Comparison of ENCODE assay signal across 25 cellular contexts in the genomic region with DNA sequence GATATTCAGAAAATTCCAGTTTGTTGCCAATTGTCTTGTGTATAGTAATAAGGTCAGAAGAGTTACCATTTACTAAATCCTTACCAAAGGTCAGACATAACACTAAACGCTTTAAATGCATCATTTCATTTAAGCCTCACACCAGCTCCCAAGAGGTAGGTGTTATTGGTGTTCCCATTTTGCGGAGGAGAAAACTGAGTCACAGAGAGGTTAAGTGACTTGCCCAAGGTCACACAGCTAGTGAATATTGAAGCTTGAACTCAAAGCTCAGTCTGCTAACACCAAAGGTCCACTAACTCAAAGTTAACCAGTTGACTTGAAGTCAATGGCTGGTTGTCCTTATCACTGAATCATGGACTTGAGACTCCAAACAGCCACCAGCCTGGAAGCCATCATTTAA. TPM values are rescaled to one million over a fixed set of nuclear protein-coding genes. Genes with fewer than 3 reads are reported as not detected.
DNase-seq lines count a peak whose midpoint lies in the region; FAIRE-seq and TF ChIP-seq lines count a peak whose summit lies in the region.
"Had no signal": no experiment of that assay in that cellular context is flagged by ENCODE, and none has a peak within 500 bp of the region (broad histone marks: within the 10 kb centered on the region; RNA-seq: fewer than 3 reads in every experiment).

No MANE protein-coding gene starts in this region.

- H3K9ac ChIP-seq in Karpas-422 (ENCODE audit: low read length), result no peak overlapping the region
- no peak overlapping the region for H3K9ac ChIP-seq in H1 (replicated peaks in 1 of 4; ENCODE audit: extremely low read depth in 1 of 4, low read depth in 3 of 4, low read length in 3 of 4)
- H3K9ac ChIP-seq: BLaER1 had no signal

- H4K5ac ChIP-seq in H1 (ENCODE audit: insufficient read length, low read depth, low read length), result no peak overlapping the region

- no peak overlapping the region for H4K91ac ChIP-seq in H1 (replicated peaks; ENCODE audit: insufficient read length, low read length)

- H3K9me3 ChIP-seq in HEK293 (ENCODE audit: control insufficient read depth, insufficient read depth, low read depth, low read length) (no peaks in the 10 kb centered on the region), Karpas-422 (ENCODE audit: low read length) (no peaks in the 10 kb centered on the region), H1 (ENCODE audit: insufficient read depth in 2 of 2, low read depth in 1 of 2, low read length in 1 of 2) (no peaks in the 10 kb centered on the region)
- H3K9me3 ChIP-seq: BE2C, BLaER1 had no signal

- POLR2A ChIA-PET in HEK293 (lab: Yijun Ruan, JAX) (no interaction called here), H1 (lab: Charles Lee; ENCODE audit: partially characterized antibody) (no interaction called here)

- H3K18ac ChIP-seq in H1 (ENCODE audit: extremely low read depth, low read length), result no peak overlapping the region

- H2AFZ ChIP-seq in Karpas-422 (ENCODE audit: low read length), result no peak overlapping the region
- no peak overlapping the region for H2AFZ ChIP-seq in H1 (ENCODE audit: low read length)

- H3K27me3 ChIP-seq in Karpas-422 (ENCODE audit: low read length), result no peaks in the 10 kb centered on the region
- H3K27me3 ChIP-seq in H1 (replicated peaks in 1 of 4; ENCODE audit: control insufficient read depth in 3 of 4, extremely low read depth in 1 of 4, insufficient read depth in 3 of 4, low read length in 3 of 4), result no peaks in the 10 kb centered on the region; a peak in 1 of 7 replicates
- H3K27me3 ChIP-seq: BE2C had no signal

- TF ChIP-seq POLR2A in H1 (IDR thresholded peaks at IDR 0.05; ENCODE audit: control extremely low read depth in 1 of 2, low read depth in 2 of 2, low read length in 2 of 2), result no peak

- H3K4ac ChIP-seq in H1 (replicated peaks; ENCODE audit: insufficient read length, low read depth, low read length), result no peak overlapping the region

- H4K20me1 ChIP-seq in Karpas-422 (ENCODE audit: insufficient read depth, low read depth, low read length), result no peaks in the 10 kb centered on the region
- H4K20me1 ChIP-seq in H1 (replicated peaks in 1 of 2; ENCODE audit: control insufficient read depth in 1 of 2, insufficient read depth in 2 of 2, low read length in 2 of 2), result no peaks in the 10 kb centered on the region
- H4K20me1 ChIP-seq: BLaER1 had no signal

- no peak for TF ChIP-seq EP300 in H1 (IDR thresholded peaks at IDR 0.05; ENCODE audit: borderline replicate concordance in 1 of 2, low read depth in 2 of 2, low read length in 2 of 2)

- H4K8ac ChIP-seq in H1 (ENCODE audit: extremely low read depth, insufficient read depth, low read length), result no peak overlapping the region

- H3K4me3 ChIP-seq in HEK293 (ENCODE audit: low read depth, low read length) (no peak overlapping the region), Karpas-422 (ENCODE audit: low read length) (no peak overlapping the region), H1 (ENCODE audit: extremely low read depth in 1 of 4, insufficient read depth in 2 of 4, low read depth in 3 of 4, low read length in 4 of 4) (no peak overlapping the region)
- H3K4me3 ChIP-seq: BLaER1, GM12878 had no signal

- no peak for FAIRE-seq in H1 (lab: Jason Lieb, UNC)
- FAIRE-seq: A204.1, GM12878, GM12892, GM18507 had no signal

- H3K27ac ChIP-seq in HEK293 (ENCODE audit: extremely low read depth, low read depth, low read length), result no peak overlapping the region
- H3K27ac ChIP-seq in Karpas-422 (ENCODE audit: low read length), result no peak overlapping the region
- H3K27ac ChIP-seq in H1 (ENCODE audit: low read depth, low read length), result no peak overlapping the region
- H3K27ac ChIP-seq: BLaER1 had no signal

- H2BK120ac ChIP-seq in H1 (replicated peaks; ENCODE audit: low read depth, low read length), result no peak overlapping the region

- WGBS in H1 (ENCODE audit: extremely low coverage in 1 of 2, insufficient coverage in 1 of 2, insufficient read length in 1 of 2, insufficient replicate concordance in 2 of 2, low coverage in 1 of 2, low lambda C conversion rate in 2 of 2, missing lambda C conversion rate in 1 of 2), 2 experiments, result 89% methylated on average over 2 of the region's 2 CpGs; no CpG with 5 or more reads in 1 of the 2 experiments

- H3K79me2 ChIP-seq in Karpas-422 (ENCODE audit: low read length) (no peaks in the 10 kb centered on the region), H1 (ENCODE audit: control insufficient read depth in 1 of 2, insufficient read depth in 2 of 2, low read length in 2 of 2) (no peaks in the 10 kb centered on the region)

- no peaks in the 10 kb centered on the region for H3K36me3 ChIP-seq in HEK293 (ENCODE audit: control insufficient read depth in 2 of 2, insufficient read depth in 1 of 2, low read length in 2 of 2)
- no peaks in the 10 kb centered on the region for H3K36me3 ChIP-seq in Karpas-422 (ENCODE audit: insufficient read depth, low read length)
- H3K36me3 ChIP-seq in H1 (ENCODE audit: control insufficient read depth in 2 of 4, insufficient read depth in 4 of 4, low read length in 3 of 4), result no peaks in the 10 kb centered on the region
- H3K36me3 ChIP-seq: BE2C, BLaER1 had no signal

- DNase-seq in Karpas-422, result peak; percentile 36
- DNase-seq in H1 (ENCODE audit: low read depth in 1 of 2, low spot score in 2 of 2), result no peak
- no peak for DNase-seq in NCI-H345 treated with DMSO at 0.1 percent for 48 hours (lab: John Stamatoyannopoulos, UW; ENCODE audit: unreplicated experiment)
- DNase-seq in NCI-H1105 (lab: John Stamatoyannopoulos, UW), result no peak
- DNase-seq: 8988T; ACHN; BE2C; C1 segment of cervical spinal cord; CD4-positive, alpha-beta memory T cell; CD4-positive, CD25-positive, alpha-beta regulatory T cell; CD8-positive, alpha-beta memory T cell; COR-L47; DMS 273 treated with DMSO at 0.1 percent for 48 hours; DMS153; DMS53; DMS79; DND-41; EL; GDM1 had no signal

- H3K79me1 ChIP-seq in H1 (ENCODE audit: low read depth, low read length), result no peaks in the 10 kb centered on the region

- H2BK5ac ChIP-seq in H1 (ENCODE audit: low read depth, low read length), result no peak overlapping the region

- CTCF ChIA-PET in HEK293 (lab: Yijun Ruan, JAX) (interaction anchor here (1.2 to 1.6 kb wide), 2 partner anchors 116 to 342 kb away, joined by 3 read pairs; no protein-coding TSS in a partner anchor), H1 (lab: Charles Lee; ENCODE audit: partially characterized antibody) (interaction anchor here (0.6 to 1.9 kb wide), 4 partner anchors 96 to 249 kb away, joined by 3 to 5 read pairs (median 4); no protein-coding TSS in a partner anchor)

- H3K9me2 ChIP-seq in Karpas-422 (replicated peaks; ENCODE audit: insufficient read depth, low read length), result no peaks in the 10 kb centered on the region

- H3K4me2 ChIP-seq in Karpas-422 (ENCODE audit: low read depth, low read length, poor library complexity, severe bottlenecking) (no peak overlapping the region), H1 (ENCODE audit: insufficient read depth in 1 of 2, low read depth in 2 of 2, low read length in 2 of 2) (no peak overlapping the region)
- H3K4me2 ChIP-seq: BLaER1 had no signal

- H3K56ac ChIP-seq in H1 (replicated peaks; ENCODE audit: insufficient read length, low read depth, low read length), result no peak overlapping the region

- no peak for TF ChIP-seq CTCF in HEK293 (tag by site-specific recombination; IDR thresholded peaks at IDR 0.05)
- TF ChIP-seq CTCF in H1 (IDR thresholded peaks at IDR 0.05; ENCODE audit: control extremely low read depth in 1 of 3, insufficient read depth in 1 of 3, low read depth in 1 of 3, low read length in 3 of 3), result no peak

- no peak overlapping the region for H2BK12ac ChIP-seq in H1 (ENCODE audit: low read depth, low read length)

- no peak overlapping the region for H2BK20ac ChIP-seq in H1 (ENCODE audit: low read length)

- no peaks in the 10 kb centered on the region for H3K4me1 ChIP-seq in HEK293 (ENCODE audit: control insufficient read depth, insufficient read depth, low read length)
- H3K4me1 ChIP-seq in Karpas-422 (ENCODE audit: low read length), result no peaks in the 10 kb centered on the region
- peaks cover 11 to 17% (median 14%) of the 10 kb centered on the region in 4 experiments for H3K4me1 ChIP-seq in H1 (replicated peaks in 1 of 4; ENCODE audit: control insufficient read depth in 3 of 4, insufficient read depth in 4 of 4, low read length in 3 of 4)
- H3K4me1 ChIP-seq: BE2C had no signal

- TF ChIP-seq RAD21 in H1 (IDR thresholded peaks at IDR 0.05 in 1 of 2, conservative IDR thresholded peaks at IDR 0.05 in 1 of 2; ENCODE audit: low read depth in 2 of 2, low read length in 2 of 2), result no peak

- no peaks in the 10 kb centered on the region for H3K23me2 ChIP-seq in H1 (ENCODE audit: low read depth, low read length)

- H3K23ac ChIP-seq in H1 (ENCODE audit: insufficient read length), result no peak overlapping the region

- H2BK15ac ChIP-seq in H1 (ENCODE audit: low read length), result no peak overlapping the region

- H3K14ac ChIP-seq in H1 (ENCODE audit: insufficient read length), result no peak overlapping the region

- no peak overlapping the region for H2AK5ac ChIP-seq in H1 (ENCODE audit: low read depth, low read length)

TF ChIP-seq in H1, 55 proteins besides CTCF, POLR2A, EP300 and RAD21:
- TF ChIP-seq KDM1A (IDR thresholded peaks at IDR 0.05; ENCODE audit: borderline replicate concordance, low read length) (peak; percentile 87), GTF2F1 (IDR thresholded peaks at IDR 0.05; ENCODE audit: borderline replicate concordance, low read depth, low read length) (no peak)

RNA-seq across cellular contexts. Expression of a gene that starts 40.8 kb away (rescaled TPM):
- 0.40 and 2.5 TPM in 2 replicates for total RNA-seq in Karpas-422 (2014; rRNA removed; shearing (Covaris generic); ENCODE audit: low replicate concordance)
- 0.52 and 1.4 TPM in 2 replicates for total RNA-seq in H1 (2021; fragmentation: NEBNext Ultra II Directional; extraction: Animal tissue kit (Norgen Biotek cat#: 25700))
- 1.2 and 1.5 TPM in 2 replicates for polyA plus RNA-seq in H1 (2011; rRNA removed)
- polyA plus RNA-seq in H1 (2011; cell fraction: cytosol; rRNA removed), result 2.6 TPM
- 2.6 TPM for polyA plus RNA-seq in H1 (2011; cell fraction: nucleus; rRNA removed)
- 0.29 to 2.3 TPM (median 1.3 TPM) in 4 replicates for polyA plus RNA-seq in H1 (2012, experiment 1 of 2)
- 0.37 TPM for polyA plus RNA-seq in H1 (2012, experiment 2 of 2)
- polyA plus RNA-seq in H1 (2013, experiment 1 of 2), result 0.30 TPM
- polyA plus RNA-seq in H1 (2013, experiment 2 of 2), result 0.61 TPM
- polyA minus RNA-seq in H1 (2011; rRNA and poly(A)+ RNA removed), result 0.57 and 0.80 TPM in 2 replicates
- polyA minus RNA-seq in H1 (2011; cell fraction: cytosol; rRNA and poly(A)+ RNA removed), result 1.7 TPM
- polyA minus RNA-seq in H1 (2011; cell fraction: nucleus; rRNA and poly(A)+ RNA removed), result 1.1 TPM

RNA-seq across cellular contexts. Expression of a gene that starts 41.4 kb away (rescaled TPM):
- total RNA-seq in Karpas-422 (2014; rRNA removed; shearing (Covaris generic); ENCODE audit: low replicate concordance), result 14.7 and 19.8 TPM in 2 replicates
- total RNA-seq in H1 (2021; fragmentation: NEBNext Ultra II Directional; extraction: Animal tissue kit (Norgen Biotek cat#: 25700)), result 29.9 and 32.7 TPM in 2 replicates
- polyA plus RNA-seq in H1 (2011; rRNA removed), result 47.7 and 56.5 TPM in 2 replicates
- 44.4 TPM for polyA plus RNA-seq in H1 (2011; cell fraction: cytosol; rRNA removed)
- polyA plus RNA-seq in H1 (2011; cell fraction: nucleus; rRNA removed), result 32.8 TPM
- 33.4 to 41.5 TPM (median 38.8 TPM) in 4 replicates for polyA plus RNA-seq in H1 (2012, experiment 1 of 2)
- polyA plus RNA-seq in H1 (2012, experiment 2 of 2), result 42.6 TPM
- polyA plus RNA-seq in H1 (2013, experiment 1 of 2), result 28.8 TPM
- polyA plus RNA-seq in H1 (2013, experiment 2 of 2), result 28.3 TPM
- 46.9 and 54.7 TPM in 2 replicates for polyA minus RNA-seq in H1 (2011; rRNA and poly(A)+ RNA removed)
- polyA minus RNA-seq in H1 (2011; cell fraction: cytosol; rRNA and poly(A)+ RNA removed), result 21.1 TPM
- 24.3 TPM for polyA minus RNA-seq in H1 (2011; cell fraction: nucleus; rRNA and poly(A)+ RNA removed)
